ENCODE assay signal across 8 cellular contexts in genomic region chr1:151443846-151444790, GRCh38. TPM values are rescaled to one million over a fixed set of nuclear protein-coding genes. Genes with fewer than 3 reads are reported as not detected.
DNase-seq lines count a peak whose midpoint lies in the region; ATAC-seq and TF ChIP-seq lines count a peak whose summit lies in the region.

No MANE protein-coding gene starts in this region.

- no peak overlapping the region for H3K27ac ChIP-seq in CD8-positive, alpha-beta T cell (ENCODE audit: low read depth, low read length)

- ATAC-seq in CD8-positive, alpha-beta T cell: peak; percentile 100
- ATAC-seq in GM21619 (IDR thresholded peaks at IDR 0.05; ENCODE audit: unreplicated experiment) (peak; percentile 56), left ventricle myocardium superior (peak; percentile 86), HG03442 (IDR thresholded peaks at IDR 0.05; ENCODE audit: unreplicated experiment) (no peak)

- DNase-seq in CD8-positive, alpha-beta T cell: peak; percentile 40 to 74 (median 62)
- DNase-seq in NCI-H1436 treated with DMSO at 0.1 percent for 48 hours (lab: John Stamatoyannopoulos, UW) (peak; percentile 40), T follicular helper cell (ENCODE audit: low read depth) (peak; percentile 58), amniotic epithelial cell (ENCODE audit: low read depth) (peak; percentile 80), left ventricle myocardium superior (no peak)

- H3K4me2 ChIP-seq in skeletal muscle satellite cell (ENCODE audit: low read length): peak overlapping the region; percentile 16

- peaks cover 6% of the 10 kb centered on the region for H3K4me1 ChIP-seq in CD8-positive, alpha-beta T cell (ENCODE audit: insufficient read depth, low read length)
- H3K4me1 ChIP-seq in skeletal muscle satellite cell (ENCODE audit: control insufficient read depth, insufficient read depth, low read length): peaks cover 18% of the 10 kb centered on the region

- no peaks in the 10 kb centered on the region for H3K27me3 ChIP-seq in CD8-positive, alpha-beta T cell (ENCODE audit: insufficient read depth, low read length)
- no peaks in the 10 kb centered on the region for H3K27me3 ChIP-seq in skeletal muscle satellite cell (ENCODE audit: control insufficient read depth, insufficient read depth, low read length)

- H3K4me3 Mint-ChIP-seq in CD8-positive, alpha-beta T cell: no peak overlapping the region

- H3K9ac ChIP-seq in skeletal muscle satellite cell (ENCODE audit: low read depth, low read length): no peak overlapping the region

- no peak overlapping the region for H3K4me3 ChIP-seq in CD8-positive, alpha-beta T cell (ENCODE audit: low read depth, low read length)
- no peak overlapping the region for H3K4me3 ChIP-seq in skeletal muscle satellite cell (ENCODE audit: low read length)

- H3K9me3 Mint-ChIP-seq in CD8-positive, alpha-beta T cell: no peaks in the 10 kb centered on the region

- no peak overlapping the region for H3K27ac Mint-ChIP-seq in CD8-positive, alpha-beta T cell

- POLR2A ChIA-PET in CD8-positive, alpha-beta T cell (lab: Charles Lee): no interaction called here

- peaks cover 22% of the 10 kb centered on the region for H3K36me3 ChIP-seq in CD8-positive, alpha-beta T cell (ENCODE audit: insufficient read depth, low read length)
- H3K36me3 ChIP-seq in skeletal muscle satellite cell (ENCODE audit: insufficient read depth, low read length): peaks cover 18% of the 10 kb centered on the region

- no peaks in the 10 kb centered on the region for H3K27me3 Mint-ChIP-seq in CD8-positive, alpha-beta T cell (ENCODE audit: low read depth)

- CTCF ChIA-PET in CD8-positive, alpha-beta T cell (lab: Charles Lee): interaction anchor here (0.6 to 1.9 kb wide), 11 partner anchors 10 to 390 kb away, joined by 3 to 13 read pairs (median 4); partner anchors contain the start of gene POGZ

- intact Hi-C loops in CD8-positive, alpha-beta T cell (cut with DNase I, micrococcal nuclease): loop anchor here (1.0 to 5.0 kb wide), 9 partner anchors 68 to 392 kb away; partner anchors contain the start of genes CGN (in 1 of the 2) and TUFT1 (in 1 of the 2)
- intact Hi-C loops in left ventricle myocardium superior (cut with micrococcal nuclease): loop anchor here (10.0 kb wide), 1 partner anchor 281 kb away; the partner anchor contains the start of gene RIIAD1

- peak; percentile 83 for TF ChIP-seq CTCF in CD8-positive, alpha-beta T cell (IDR thresholded peaks at IDR 0.05)

- peaks cover 63% of the 10 kb centered on the region for H3K4me1 Mint-ChIP-seq in CD8-positive, alpha-beta T cell (ENCODE audit: low read depth)

- H3K36me3 Mint-ChIP-seq in CD8-positive, alpha-beta T cell: peaks cover 37% of the 10 kb centered on the region

- H3K9me3 ChIP-seq in CD8-positive, alpha-beta T cell (ENCODE audit: low read length): no peaks in the 10 kb centered on the region
- no peaks in the 10 kb centered on the region for H3K9me3 ChIP-seq in skeletal muscle satellite cell (replicated peaks; ENCODE audit: low read length)

RNA-seq across cellular contexts. Expression of gene POGZ, which starts 15.2 kb away (rescaled TPM):
- 10 to 100 TPM; 85.4 to 88.0 TPM for total RNA-seq in CD8-positive, alpha-beta T cell
- total RNA-seq in left ventricle myocardium superior: 46.1 TPM
- 14.4 and 15.7 TPM in 2 replicates for total RNA-seq in skeletal muscle satellite cell (2012; rRNA removed)

RNA-seq across cellular contexts. Expression of gene PSMB4, which starts 44.7 kb away (rescaled TPM):
- total RNA-seq in CD8-positive, alpha-beta T cell: 100 to 1,000 TPM; 272 to 278 TPM
- 175 TPM for total RNA-seq in left ventricle myocardium superior
- total RNA-seq in skeletal muscle satellite cell (2012; rRNA removed): 417 and 466 TPM in 2 replicates
